In the genomic region with DNA sequence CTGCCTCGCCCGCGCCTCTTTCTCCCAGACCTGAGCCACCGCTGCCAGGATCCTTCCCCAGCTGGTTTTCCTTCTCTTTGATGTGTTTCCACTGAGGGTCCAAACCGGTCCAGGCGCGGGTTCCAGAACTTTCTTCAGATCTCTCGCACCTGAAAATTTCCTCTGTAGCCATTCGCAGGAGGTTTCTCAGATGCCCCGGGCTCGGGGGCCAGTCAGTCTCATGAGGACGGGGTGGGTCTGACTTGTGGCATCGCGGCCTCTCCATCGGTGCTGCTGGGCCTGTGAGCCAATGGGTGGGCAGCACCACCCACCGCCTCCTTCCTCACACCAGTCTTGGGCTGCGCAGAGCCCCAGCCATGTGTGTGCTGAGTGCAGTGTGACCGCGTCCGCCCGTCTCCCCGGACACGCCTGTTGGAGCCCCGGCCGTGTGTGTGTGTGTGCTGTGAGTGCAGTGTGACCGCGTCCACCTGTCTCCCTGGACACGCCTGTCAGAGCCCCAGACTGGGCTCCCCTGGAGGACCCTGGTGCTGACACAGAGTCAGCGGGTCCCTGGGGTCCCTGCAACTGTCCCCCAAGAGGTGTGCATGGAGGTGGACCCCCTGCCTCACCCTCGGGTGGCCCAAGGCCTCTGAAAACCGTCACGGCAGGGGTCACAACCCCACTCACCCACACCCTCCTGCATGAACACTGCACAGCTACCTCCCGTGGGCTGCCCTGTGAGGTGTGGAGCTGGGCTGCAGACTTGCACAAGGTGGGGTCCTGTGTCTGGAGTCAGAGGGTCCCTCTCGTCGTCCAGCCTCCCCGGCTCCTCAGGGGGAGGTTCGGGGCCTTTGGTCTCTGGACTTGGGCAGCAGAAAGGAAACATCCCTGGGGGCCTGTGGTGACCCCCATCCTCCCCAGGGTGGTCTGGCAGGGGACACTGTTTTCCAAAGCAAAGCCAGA, we compare ENCODE assay signal across 14 cellular contexts.
"Had no signal": no experiment of that assay in that cellular context is flagged by ENCODE, and none has a peak within 500 bp of the region (broad histone marks: within the 10 kb centered on the region; RNA-seq: fewer than 3 reads in every experiment).

No MANE protein-coding gene starts in this region.

- FAIRE-seq: colon, TTC549 had no signal

- ATAC-seq: activated CD4-positive, alpha-beta T cell treated with anti-CD3 and anti-CD28 coated beads for 36 hours; gastrocnemius medialis; heart right ventricle; left colon; psoas muscle; sciatic nerve had no signal

- H3K36me3 ChIP-seq: gastrocnemius medialis, heart right ventricle, neural progenitor cell had no signal

- H3K27ac ChIP-seq: gastrocnemius medialis, heart right ventricle, neural progenitor cell, psoas muscle, SK-N-MC had no signal

- H3K4me3 ChIP-seq: gastrocnemius medialis, heart right ventricle, neural progenitor cell, psoas muscle, SK-N-MC had no signal

- H3K4me2 ChIP-seq: neural progenitor cell had no signal

- H3K9me3 ChIP-seq: gastrocnemius medialis, heart right ventricle, psoas muscle had no signal

- H3K27me3 ChIP-seq: heart right ventricle, neural progenitor cell had no signal

- H2AFZ ChIP-seq: neural progenitor cell had no signal

- H3K4me1 ChIP-seq: gastrocnemius medialis had no signal

- DNase-seq: activated CD4-positive, alpha-beta T cell treated with anti-CD3 and anti-CD28 coated beads for 36 hours; activated CD4-positive, alpha-beta T cell treated with anti-CD3 and anti-CD28 coated beads, Interleukin-2, amount 50 U/mL, for 48 hours; activated T-cell treated with anti-CD3 and anti-CD28 coated beads for 4 hours; gastrocnemius medialis; left colon; stimulated activated CD8-positive, alpha-beta memory T cell treated with anti-CD3 and anti-CD28 coated beads, Interleukin-4, amount 100 ng/mL, for 48 hours; stimulated activated naive CD4-positive, alpha-beta T cell had no signal

- H3K9ac ChIP-seq: neural progenitor cell had no signal
